1 cellular context compared by ENCODE assay signal in genomic region chr17:63843387-63844292, GRCh38.
TF ChIP-seq lines count a peak whose summit lies in the region.

No MANE protein-coding gene starts in this region.

TF ChIP-seq in K562, 482 proteins besides CTCF, POLR2A, EP300 and RAD21 (continues in another document):
- TF ChIP-seq FOS (IDR thresholded peaks at IDR 0.05; ENCODE audit: extremely low read depth, insufficient read length): no peak
- no peak for TF ChIP-seq NELFE (IDR thresholded peaks at IDR 0.05; ENCODE audit: insufficient read depth, insufficient read length)
- TF ChIP-seq BCOR (IDR thresholded peaks at IDR 0.05): peak; percentile 92
- TF ChIP-seq ZBTB43 (CRISPR knock-in tag; IDR thresholded peaks at IDR 0.05): 0 out of 2 replicates have a peak, but pooled peaks have one; percentile 24
- TF ChIP-seq ZNF76 (CRISPR knock-in tag; IDR thresholded peaks at IDR 0.05; ENCODE audit: borderline replicate concordance): no peak
- TF ChIP-seq MCM7 (IDR thresholded peaks at IDR 0.05): no peak
- TF ChIP-seq ZFP1 (CRISPR knock-in tag; IDR thresholded peaks at IDR 0.05): no peak
- TF ChIP-seq ZNF217 (CRISPR knock-in tag; IDR thresholded peaks at IDR 0.05): no peak
- TF ChIP-seq SUPT5H (IDR thresholded peaks at IDR 0.05): peak; percentile 5; the same call in 1 of the 2 replicates
- TF ChIP-seq TFAP4 (CRISPR knock-in tag; IDR thresholded peaks at IDR 0.05; ENCODE audit: borderline replicate concordance): peak; percentile 24
- no peak for TF ChIP-seq PCBP1 (IDR thresholded peaks at IDR 0.05; ENCODE audit: low read depth, low read length, poor library complexity, severe bottlenecking)
- 0 out of 2 replicates have a peak, but pooled peaks have one; percentile 15 for TF ChIP-seq VEZF1 (CRISPR knock-in tag; IDR thresholded peaks at IDR 0.05)
- TF ChIP-seq NRF1 (conservative IDR thresholded peaks at IDR 0.05 in 1 of 2, IDR thresholded peaks at IDR 0.05 in 1 of 2): peak in 1 of 2 experiments; percentile 56; a peak in 1 of 4 replicates
- TF ChIP-seq TCF15 (CRISPR knock-in tag; IDR thresholded peaks at IDR 0.05): no peak
- TF ChIP-seq ATF6 (CRISPR knock-in tag; IDR thresholded peaks at IDR 0.05): 0 out of 2 replicates have a peak, but pooled peaks have one; percentile 12
- no peak for TF ChIP-seq ZNF778 (CRISPR knock-in tag; IDR thresholded peaks at IDR 0.05)
- TF ChIP-seq HDGF (IDR thresholded peaks at IDR 0.05): 0 out of 2 replicates have a peak, but pooled peaks have one; percentile 39
- TF ChIP-seq NBN (IDR thresholded peaks at IDR 0.05; ENCODE audit: low read depth): 0 out of 2 replicates have a peak, but pooled peaks have one; percentile 5
- 0 out of 2 replicates have a peak, but pooled peaks have one; percentile 33 for TF ChIP-seq SMARCE1 (IDR thresholded peaks at IDR 0.05)
- 0 out of 4 replicates have a peak, but pooled peaks of 1 of the 2 experiments have one; percentile 60 for TF ChIP-seq MLLT1 (IDR thresholded peaks at IDR 0.05)
- TF ChIP-seq ZNF696 (CRISPR knock-in tag; conservative IDR thresholded peaks at IDR 0.05): no peak
- no peak for TF ChIP-seq ATF1 (CRISPR knock-in tag; IDR thresholded peaks at IDR 0.05)
- TF ChIP-seq ATF1 (tag; IDR thresholded peaks at IDR 0.05): peak; percentile 28; the same call in 1 of the 2 replicates
- TF ChIP-seq RB1 (IDR thresholded peaks at IDR 0.05; ENCODE audit: low read depth): no peak
- TF ChIP-seq ZNF407 (IDR thresholded peaks at IDR 0.05; ENCODE audit: low read depth): no peak
- TF ChIP-seq CBFA2T3 (IDR thresholded peaks at IDR 0.05): peak; percentile 68
- no peak for TF ChIP-seq ESRRA (IDR thresholded peaks at IDR 0.05; ENCODE audit: borderline replicate concordance, low read depth)
- peak; percentile 1; the same call in 1 of the 2 replicates for TF ChIP-seq POLR2AphosphoS5 (IDR thresholded peaks at IDR 0.05; ENCODE audit: control insufficient read depth, insufficient read depth, low read depth, low read length)
- TF ChIP-seq CXXC5 (CRISPR knock-in tag; IDR thresholded peaks at IDR 0.05): 0 out of 2 replicates have a peak, but pooled peaks have one; percentile 9
- peak; percentile 2 for TF ChIP-seq POLR2B (IDR thresholded peaks at IDR 0.05; ENCODE audit: low read depth, partially characterized antibody)
- TF ChIP-seq FOXA3 (CRISPR knock-in tag; conservative IDR thresholded peaks at IDR 0.05 in 1 of 2, IDR thresholded peaks at IDR 0.05 in 1 of 2): 0 out of 4 replicates have a peak, but pooled peaks of 1 of the 2 experiments have one; percentile 27
- TF ChIP-seq ID3 (CRISPR knock-in tag; IDR thresholded peaks at IDR 0.05): no peak
- TF ChIP-seq ID3 (tag; IDR thresholded peaks at IDR 0.05): peak; percentile 20
- TF ChIP-seq TCF7L2 (IDR thresholded peaks at IDR 0.05; ENCODE audit: low read depth, low read length): no peak
- 0 out of 2 replicates have a peak, but pooled peaks have one; percentile 59 for TF ChIP-seq ZNF12 (CRISPR knock-in tag; IDR thresholded peaks at IDR 0.05)
- peak; percentile 98 for TF ChIP-seq ADNP (tag; IDR thresholded peaks at IDR 0.05)
- TF ChIP-seq LARP7 (IDR thresholded peaks at IDR 0.05): 0 out of 2 replicates have a peak, but pooled peaks have one; percentile 63
- peak; percentile 26; the same call in 1 of the 2 replicates for TF ChIP-seq HDAC8 (tag; IDR thresholded peaks at IDR 0.05)
- TF ChIP-seq NR2C2 (CRISPR knock-in tag; IDR thresholded peaks at IDR 0.05): 0 out of 2 replicates have a peak, but pooled peaks have one; percentile 73
- TF ChIP-seq NR2C2 (tag; IDR thresholded peaks at IDR 0.05): peak; percentile 99
- peak; percentile 60 for TF ChIP-seq BRD9 (IDR thresholded peaks at IDR 0.05; ENCODE audit: low read depth, partially characterized antibody)
- TF ChIP-seq ZBTB2 (IDR thresholded peaks at IDR 0.05): 0 out of 2 replicates have a peak, but pooled peaks have one; percentile 11
- TF ChIP-seq HLTF (IDR thresholded peaks at IDR 0.05): 0 out of 2 replicates have a peak, but pooled peaks have one; percentile 73
- TF ChIP-seq CC2D1A (IDR thresholded peaks at IDR 0.05): 0 out of 2 replicates have a peak, but pooled peaks have one; percentile 23
- peak; percentile 85; the same call in 1 of the 2 replicates for TF ChIP-seq GABPA (tag; conservative IDR thresholded peaks at IDR 0.05; ENCODE audit: low read depth)
- 0 out of 4 replicates have a peak, but pooled peaks of 1 of the 2 experiments have one; percentile 27 for TF ChIP-seq FOXK2 (conservative IDR thresholded peaks at IDR 0.05 in 1 of 2, IDR thresholded peaks at IDR 0.05 in 1 of 2; ENCODE audit: low read depth in 2 of 2)
- TF ChIP-seq ZNF764 (CRISPR knock-in tag; IDR thresholded peaks at IDR 0.05; ENCODE audit: low read depth): 0 out of 2 replicates have a peak, but pooled peaks have one; percentile 6
- peak; percentile 82 for TF ChIP-seq ZNF384 (IDR thresholded peaks at IDR 0.05; ENCODE audit: low read depth, low read length)
- peak; percentile 11; the same call in 1 of the 2 replicates for TF ChIP-seq PHF8 (IDR thresholded peaks at IDR 0.05; ENCODE audit: borderline replicate concordance, low read length)
- TF ChIP-seq CBX3 (IDR thresholded peaks at IDR 0.05; ENCODE audit: borderline replicate concordance in 1 of 2, low read length in 2 of 2): 0 out of 3 replicates have a peak, but pooled peaks of 1 of the 2 experiments have one; percentile 2
